Comparison of ENCODE assay signal across 7 cellular contexts in the genomic region with DNA sequence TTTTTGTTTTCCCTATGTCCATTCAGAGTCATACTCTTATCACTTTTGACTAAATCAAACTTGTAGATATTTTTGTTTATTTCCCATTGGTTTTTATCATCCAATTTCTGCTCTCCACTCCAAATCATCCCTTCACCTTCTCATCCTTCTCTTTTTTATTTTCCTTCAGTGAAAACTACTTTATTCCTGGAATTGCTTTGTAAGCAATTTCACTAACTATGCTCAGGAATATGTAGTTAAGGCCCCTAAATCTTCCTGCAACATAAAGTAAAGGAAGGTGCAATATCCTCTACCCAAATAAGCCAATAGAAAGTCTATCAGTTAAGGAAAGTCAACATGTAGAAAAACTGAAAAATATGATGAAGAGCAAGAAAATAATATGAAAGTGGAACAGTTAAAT.
"Had no signal": no experiment of that assay in that cellular context is flagged by ENCODE, and none has a peak within 500 bp of the region (broad histone marks: within the 10 kb centered on the region; RNA-seq: fewer than 3 reads in every experiment).

No MANE protein-coding gene starts in this region.

- H3K4me2 ChIP-seq: KMS-11 had no signal

- H3K27ac Mint-ChIP-seq: IgD-negative memory B cell had no signal

- H3K9ac ChIP-seq: KMS-11 had no signal

- DNase-seq: Karpas-422, KBM-7, KG1 had no signal

- H3K27me3 Mint-ChIP-seq: IgD-negative memory B cell had no signal

- FAIRE-seq: HTR-8/SVneo had no signal

- H3K27ac ChIP-seq: HL-60, KMS-11 had no signal

- H3K36me3 Mint-ChIP-seq: IgD-negative memory B cell had no signal

- H3K4me3 Mint-ChIP-seq: IgD-negative memory B cell had no signal

- H3K4me1 Mint-ChIP-seq: IgD-negative memory B cell had no signal
